ENCODE assay signal across 13 cellular contexts in genomic region chr5:135578305-135578684, GRCh38. TPM values are rescaled to one million over a fixed set of nuclear protein-coding genes. Genes with fewer than 3 reads are reported as not detected.
DNase-seq lines count a peak whose midpoint lies in the region; ATAC-seq and TF ChIP-seq lines count a peak whose summit lies in the region.
"Had no signal": no experiment of that assay in that cellular context is flagged by ENCODE, and none has a peak within 500 bp of the region (broad histone marks: within the 10 kb centered on the region; RNA-seq: fewer than 3 reads in every experiment).

No MANE protein-coding gene starts in this region.

- DNase-seq in H7, result peak; percentile 60
- no peak for DNase-seq in colonic mucosa
- no peak for DNase-seq in left lung
- no peak for DNase-seq in smooth muscle cell (lab: John Stamatoyannopoulos, UW; ENCODE audit: unreplicated experiment)
- no peak for DNase-seq in stimulated activated naive CD8-positive, alpha-beta T cell treated with anti-CD3 and anti-CD28 coated beads, Interleukin-15, Interleukin-2, amounts not matched to agents 100 U/mL and 50 U/mL, for 24 hours
- DNase-seq in activated naive CD4-positive, alpha-beta T cell treated with anti-CD3 and anti-CD28 coated beads, Interleukin-2, amount 50 U/mL, for 16 hours, result no peak
- DNase-seq in T-helper 2 cell treated with Interferon-gamma antibody and Interleukin-4, amounts not matched to agents 5 μg/mL and 100 μg/mL, for 36 hours (ENCODE audit: low spot score), result no peak
- DNase-seq: activated CD4-positive, alpha-beta memory T cell treated with anti-CD3 and anti-CD28 coated beads, Interleukin-2, amount 10 ng/mL, durations not matched to agents 7 days and 5 days; activated naive CD4-positive, alpha-beta T cell; CD4-positive, alpha-beta T cell; OCI-M1 had no signal

- peaks cover 34% of the 10 kb centered on the region for H4K20me1 ChIP-seq in smooth muscle cell (ENCODE audit: low read depth)

- 5% methylated on average over 21 of the region's 21 CpGs for WGBS in smooth muscle cell (ENCODE audit: low lambda C conversion rate)

- peak overlapping the region; percentile 93 for H3K4me2 ChIP-seq in smooth muscle cell

- H3K27ac Mint-ChIP-seq in T-helper 2 cell treated with Interferon-gamma antibody and Interleukin-4, amounts not matched to agents 5 μg/mL and 100 μg/mL, for 36 hours, result no peak overlapping the region
- H3K27ac Mint-ChIP-seq: activated CD4-positive, alpha-beta memory T cell treated with anti-CD3 and anti-CD28 coated beads, Interleukin-2, amount 10 ng/mL, durations not matched to agents 7 days and 5 days; CD4-positive, alpha-beta T cell had no signal

- peaks cover 38% of the 10 kb centered on the region for H3K27me3 ChIP-seq in H7 (ENCODE audit: control insufficient read depth, insufficient read depth, low read length)
- H3K27me3 ChIP-seq in colonic mucosa, result peaks cover 7% of the 10 kb centered on the region
- peaks cover 14 to 72% of the 10 kb centered on the region in 2 donors for H3K27me3 ChIP-seq in left lung
- H3K27me3 ChIP-seq in smooth muscle cell (ENCODE audit: low read depth), result peaks cover 5% of the 10 kb centered on the region

- TF ChIP-seq CTCF in colonic mucosa (IDR thresholded peaks at IDR 0.05) (no peak), left lung (IDR thresholded peaks at IDR 0.05) (no peak), smooth muscle cell (IDR thresholded peaks at IDR 0.05; ENCODE audit: borderline replicate concordance, insufficient read depth, poor library complexity, severe bottlenecking) (no peak)

- peaks cover 23% of the 10 kb centered on the region for H3K79me2 ChIP-seq in smooth muscle cell (ENCODE audit: low read depth)

- H3K4me1 Mint-ChIP-seq in T-helper 2 cell treated with Interferon-gamma antibody and Interleukin-4, amounts not matched to agents 5 μg/mL and 100 μg/mL, for 36 hours (ENCODE audit: low read depth), result no peaks in the 10 kb centered on the region

- peak overlapping the region; percentile 74 for H3K4me3 ChIP-seq in H7 (ENCODE audit: insufficient read depth, low read depth, low read length)
- peak overlapping the region; percentile 23 for H3K4me3 ChIP-seq in colonic mucosa
- H3K4me3 ChIP-seq in left lung, result peak overlapping the region; percentile 19
- peak overlapping the region; percentile 68 for H3K4me3 ChIP-seq in smooth muscle cell

- peaks cover 45% of the 10 kb centered on the region for H3K27me3 Mint-ChIP-seq in T-helper 2 cell treated with Interferon-gamma antibody and Interleukin-4, amounts not matched to agents 5 μg/mL and 100 μg/mL, for 36 hours (ENCODE audit: low read depth)

- H3K36me3 Mint-ChIP-seq in T-helper 2 cell treated with Interferon-gamma antibody and Interleukin-4, amounts not matched to agents 5 μg/mL and 100 μg/mL, for 36 hours (ENCODE audit: low read depth), result no peaks in the 10 kb centered on the region

- H3K9me3 ChIP-seq in colonic mucosa (no peaks in the 10 kb centered on the region), left lung (no peaks in the 10 kb centered on the region), smooth muscle cell (replicated peaks; ENCODE audit: low read depth) (no peaks in the 10 kb centered on the region)

- H3K36me3 ChIP-seq in H7 (replicated peaks; ENCODE audit: control insufficient read depth, insufficient read depth, low read length), result no peaks in the 10 kb centered on the region
- H3K36me3 ChIP-seq in colonic mucosa, result no peaks in the 10 kb centered on the region
- H3K36me3 ChIP-seq in left lung, result no peaks in the 10 kb centered on the region
- H3K36me3 ChIP-seq in smooth muscle cell (ENCODE audit: low read depth), result no peaks in the 10 kb centered on the region

- no peaks in the 10 kb centered on the region for H3K9me3 Mint-ChIP-seq in T-helper 2 cell treated with Interferon-gamma antibody and Interleukin-4, amounts not matched to agents 5 μg/mL and 100 μg/mL, for 36 hours
- H3K9me3 Mint-ChIP-seq: activated CD4-positive, alpha-beta memory T cell treated with anti-CD3 and anti-CD28 coated beads, Interleukin-2, amount 10 ng/mL, durations not matched to agents 7 days and 5 days; CD4-positive, alpha-beta T cell had no signal

- H3K4me1 ChIP-seq in colonic mucosa (no peaks in the 10 kb centered on the region), left lung (peaks cover 5 to 13% of the 10 kb centered on the region in 2 donors), smooth muscle cell (ENCODE audit: low read depth) (peaks cover 30% of the 10 kb centered on the region)

- no peak overlapping the region for H3K4me3 Mint-ChIP-seq in T-helper 2 cell treated with Interferon-gamma antibody and Interleukin-4, amounts not matched to agents 5 μg/mL and 100 μg/mL, for 36 hours
- H3K4me3 Mint-ChIP-seq: activated CD4-positive, alpha-beta memory T cell treated with anti-CD3 and anti-CD28 coated beads, Interleukin-2, amount 10 ng/mL, durations not matched to agents 7 days and 5 days; CD4-positive, alpha-beta T cell had no signal

- H3F3A ChIP-seq in smooth muscle cell (ENCODE audit: low read depth), result peaks cover 25% of the 10 kb centered on the region

- H3K9ac ChIP-seq in colonic mucosa (ENCODE audit: low read depth in 2 of 2, low read length in 2 of 2) (peak overlapping the region in 1 of 2 donors; percentile 19), smooth muscle cell (ENCODE audit: low read depth) (peak overlapping the region; percentile 58)

- H3K27ac ChIP-seq in colonic mucosa, result peak overlapping the region; percentile 28
- no peak overlapping the region for H3K27ac ChIP-seq in left lung
- peak overlapping the region; percentile 48 for H3K27ac ChIP-seq in smooth muscle cell (ENCODE audit: low read depth)

- intact Hi-C loops in colonic mucosa (cut with DNase I), result no loop called here
- intact Hi-C loops in left lung (cut with DNase I), result no loop called here

- peak overlapping the region; percentile 80 for H2AFZ ChIP-seq in smooth muscle cell (ENCODE audit: low read depth)

- ATAC-seq in left lung, result no peak
- ATAC-seq in stimulated activated naive CD8-positive, alpha-beta T cell treated with anti-CD3 and anti-CD28 coated beads, Interleukin-15, Interleukin-2, amounts not matched to agents 100 U/mL and 50 U/mL, for 24 hours, result no peak
- no peak for ATAC-seq in GM21529 (IDR thresholded peaks at IDR 0.05; ENCODE audit: unreplicated experiment)

RNA-seq across cellular contexts. Expression of gene CXCL14, which starts 0.5 kb away (rescaled TPM):
- 2.7 and 4.2 TPM in 2 replicates for total RNA-seq in H7 (2014; rRNA removed; shearing (Covaris generic))
- total RNA-seq in colonic mucosa, result 10 to 100 TPM; 29.8 to 68.2 TPM
- 10 to 100 TPM in 1 of 2 donors, 1 to 10 TPM in 1; 2.3 to 57.2 TPM for total RNA-seq in left lung
- 589 and 667 TPM in 2 replicates for total RNA-seq in smooth muscle cell
- 1,209 and 1,397 TPM in 2 replicates for polyA plus RNA-seq in smooth muscle cell
- total RNA-seq: activated CD4-positive, alpha-beta memory T cell treated with anti-CD3 and anti-CD28 coated beads, Interleukin-2, amount 10 ng/mL, durations not matched to agents 7 days and 5 days; CD4-positive, alpha-beta T cell; myocyte had no signal

RNA-seq across cellular contexts. Expression of gene NEUROG1, which starts 42.5 kb away (rescaled TPM):
- not detected in 2 replicates for total RNA-seq in H7 (2014; rRNA removed; shearing (Covaris generic))
- total RNA-seq in colonic mucosa (not detected), left lung (not detected), smooth muscle cell (not detected in 2 replicates)
- not detected in 2 replicates for polyA plus RNA-seq in smooth muscle cell
- total RNA-seq: activated CD4-positive, alpha-beta memory T cell treated with anti-CD3 and anti-CD28 coated beads, Interleukin-2, amount 10 ng/mL, durations not matched to agents 7 days and 5 days; CD4-positive, alpha-beta T cell; myocyte had no signal

Comparison
In these comparisons a context has a peak if more than half of its experiments do, and no peak if none do; other contexts are left out.
1. H3K4me3 ChIP-seq: peak in every context shown above with its lines; median percentile 74 in H7; 68 in smooth muscle cell; 23 in colonic mucosa; 19 in left lung.
2. H3K27ac ChIP-seq: peak in colonic mucosa (single experiment) and smooth muscle cell (single experiment); none in left lung (0 of 2).